1 cellular context compared by ENCODE assay signal in genomic region chr17:80036715-80037477, GRCh38.
TF ChIP-seq lines count a peak whose summit lies in the region.

No MANE protein-coding gene starts in this region.

TF ChIP-seq in HepG2, 621 proteins besides CTCF, POLR2A, EP300 and RAD21 (continued from another document and continues in another):
- peak; percentile 7; the same call in 1 of the 2 replicates for TF ChIP-seq PAXIP1 (CRISPR knock-in tag; conservative IDR thresholded peaks at IDR 0.05)
- no peak for TF ChIP-seq ZSCAN9 (CRISPR knock-in tag; IDR thresholded peaks at IDR 0.05; ENCODE audit: borderline replicate concordance)
- TF ChIP-seq ZSCAN25 (CRISPR knock-in tag; IDR thresholded peaks at IDR 0.05): peak; percentile 96
- TF ChIP-seq TMF1 (CRISPR knock-in tag; IDR thresholded peaks at IDR 0.05; ENCODE audit: low read depth): peak; percentile 57; the same call in 1 of the 2 replicates
- no peak for TF ChIP-seq MAFF (IDR thresholded peaks at IDR 0.05; ENCODE audit: low read depth, low read length)
- 0 out of 2 replicates have a peak, but pooled peaks have one; percentile 2 for TF ChIP-seq ZNF616 (CRISPR knock-in tag; IDR thresholded peaks at IDR 0.05; ENCODE audit: low read depth)
- no peak for TF ChIP-seq THYN1 (CRISPR knock-in tag; IDR thresholded peaks at IDR 0.05; ENCODE audit: borderline replicate concordance, low read depth)
- TF ChIP-seq THAP9 (CRISPR knock-in tag; IDR thresholded peaks at IDR 0.05; ENCODE audit: borderline replicate concordance): peak; percentile 24; the same call in 1 of the 2 replicates
- no peak for TF ChIP-seq RARA (CRISPR knock-in tag; IDR thresholded peaks at IDR 0.05)
- TF ChIP-seq KAT2B (IDR thresholded peaks at IDR 0.05; ENCODE audit: borderline replicate concordance, low read depth, low read length): no peak
- peak; percentile 49; the same call in 1 of the 2 replicates for TF ChIP-seq PHF8 (CRISPR knock-in tag; IDR thresholded peaks at IDR 0.05)
- peak; percentile 14; the same call in 1 of the 2 replicates for TF ChIP-seq ZNF280B (CRISPR knock-in tag; IDR thresholded peaks at IDR 0.05; ENCODE audit: borderline replicate concordance)
- peak; percentile 8 for TF ChIP-seq SRSF1 (optimal IDR thresholded peaks at IDR 0.05; ENCODE audit: low read depth, low read length)
- no peak for TF ChIP-seq TCF12 (IDR thresholded peaks at IDR 0.05)
- TF ChIP-seq TCF12 (CRISPR knock-in tag; IDR thresholded peaks at IDR 0.05): peak; percentile 62
- TF ChIP-seq ZNF556 (CRISPR knock-in tag; IDR thresholded peaks at IDR 0.05; ENCODE audit: borderline replicate concordance): no peak
- TF ChIP-seq POLR2AphosphoS2 (IDR thresholded peaks at IDR 0.05; ENCODE audit: low read depth, low read length): no peak
- TF ChIP-seq ZNF709 (CRISPR knock-in tag; IDR thresholded peaks at IDR 0.05): 0 out of 2 replicates have a peak, but pooled peaks have one; percentile 13
- no peak for TF ChIP-seq ZNF264 (CRISPR knock-in tag; IDR thresholded peaks at IDR 0.05)
- 0 out of 2 replicates have a peak, but pooled peaks have one; percentile 23 for TF ChIP-seq U2AF2 (IDR thresholded peaks at IDR 0.05; ENCODE audit: low read depth, low read length)
- TF ChIP-seq, protein P1, sequence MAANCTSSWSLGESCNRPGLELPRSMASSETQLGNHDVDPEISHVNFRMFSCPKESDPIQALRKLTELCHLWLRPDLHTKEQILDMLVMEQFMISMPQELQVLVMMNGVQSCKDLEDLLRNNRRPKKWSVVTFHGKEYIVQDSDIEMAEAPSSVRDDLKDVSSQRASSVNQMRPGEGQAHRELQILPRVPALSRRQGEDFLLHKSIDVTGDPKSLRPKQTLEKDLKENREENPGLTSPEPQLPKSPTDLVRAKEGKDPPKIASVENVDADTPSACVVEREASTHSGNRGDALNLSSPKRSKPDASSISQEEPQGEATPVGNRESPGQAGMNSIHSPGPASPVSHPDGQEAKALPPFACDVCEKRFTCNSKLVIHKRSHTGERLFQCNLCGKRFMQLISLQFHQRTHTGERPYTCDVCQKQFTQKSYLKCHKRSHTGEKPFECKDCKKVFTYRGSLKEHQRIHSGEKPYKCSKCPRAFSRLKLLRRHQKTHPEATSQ (CRISPR knock-in tag; IDR thresholded peaks at IDR 0.05; ENCODE audit: borderline replicate concordance): no peak
- peak; percentile 62; the same call in 1 of the 2 replicates for TF ChIP-seq KDM3A (CRISPR knock-in tag; IDR thresholded peaks at IDR 0.05; ENCODE audit: low read depth)
- no peak for TF ChIP-seq ZXDC (CRISPR knock-in tag; IDR thresholded peaks at IDR 0.05)
- TF ChIP-seq ZNF18 (CRISPR knock-in tag; IDR thresholded peaks at IDR 0.05; ENCODE audit: insufficient replicate concordance): no peak
- TF ChIP-seq ZNF235 (CRISPR knock-in tag; IDR thresholded peaks at IDR 0.05; ENCODE audit: borderline replicate concordance): peak; percentile 77; the same call in 1 of the 2 replicates
- TF ChIP-seq BRD4 (CRISPR knock-in tag; IDR thresholded peaks at IDR 0.05): 0 out of 2 replicates have a peak, but pooled peaks have one; percentile 28
- TF ChIP-seq PCBP1 (IDR thresholded peaks at IDR 0.05; ENCODE audit: borderline replicate concordance, low read depth, low read length): peak; percentile 77; the same call in 1 of the 2 replicates
- no peak for TF ChIP-seq MYC (CRISPR knock-in tag; IDR thresholded peaks at IDR 0.05; ENCODE audit: borderline replicate concordance)
- peak; percentile 83 for TF ChIP-seq ATF7-NPFF (CRISPR knock-in tag; IDR thresholded peaks at IDR 0.05; ENCODE audit: low read depth)
- TF ChIP-seq, protein P2, sequence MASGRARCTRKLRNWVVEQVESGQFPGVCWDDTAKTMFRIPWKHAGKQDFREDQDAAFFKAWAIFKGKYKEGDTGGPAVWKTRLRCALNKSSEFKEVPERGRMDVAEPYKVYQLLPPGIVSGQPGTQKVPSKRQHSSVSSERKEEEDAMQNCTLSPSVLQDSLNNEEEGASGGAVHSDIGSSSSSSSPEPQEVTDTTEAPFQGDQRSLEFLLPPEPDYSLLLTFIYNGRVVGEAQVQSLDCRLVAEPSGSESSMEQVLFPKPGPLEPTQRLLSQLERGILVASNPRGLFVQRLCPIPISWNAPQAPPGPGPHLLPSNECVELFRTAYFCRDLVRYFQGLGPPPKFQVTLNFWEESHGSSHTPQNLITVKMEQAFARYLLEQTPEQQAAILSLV (CRISPR knock-in tag; IDR thresholded peaks at IDR 0.05; ENCODE audit: borderline replicate concordance): 0 out of 2 replicates have a peak, but pooled peaks have one; percentile 11
- TF ChIP-seq ZNF607 (CRISPR knock-in tag; IDR thresholded peaks at IDR 0.05; ENCODE audit: borderline replicate concordance): 0 out of 2 replicates have a peak, but pooled peaks have one; percentile 26
- TF ChIP-seq GTF3A (CRISPR knock-in tag; conservative IDR thresholded peaks at IDR 0.05): no peak
- peak; percentile 2 for TF ChIP-seq YY1 (IDR thresholded peaks at IDR 0.05; ENCODE audit: insufficient read depth, insufficient replicate concordance, low read depth, low read length)
- TF ChIP-seq ASH2L (IDR thresholded peaks at IDR 0.05; ENCODE audit: insufficient read length, low read depth, low read length): peak; percentile 44
- no peak for TF ChIP-seq ZNF614 (CRISPR knock-in tag; IDR thresholded peaks at IDR 0.05; ENCODE audit: borderline replicate concordance)
- TF ChIP-seq ZNF20 (CRISPR knock-in tag; IDR thresholded peaks at IDR 0.05): 0 out of 2 replicates have a peak, but pooled peaks have one; percentile 9
- TF ChIP-seq KLF6 (CRISPR knock-in tag; IDR thresholded peaks at IDR 0.05): peak; percentile 4; the same call in 1 of the 2 replicates
- TF ChIP-seq ZNF75D (CRISPR knock-in tag; IDR thresholded peaks at IDR 0.05; ENCODE audit: borderline replicate concordance): no peak
- TF ChIP-seq CSRNP1 (CRISPR knock-in tag; IDR thresholded peaks at IDR 0.05): peak; percentile 55; the same call in 1 of the 2 replicates
- TF ChIP-seq TFDP1 (CRISPR knock-in tag; IDR thresholded peaks at IDR 0.05; ENCODE audit: borderline replicate concordance): no peak; the same call in 1 of the 2 replicates
- TF ChIP-seq THAP7 (CRISPR knock-in tag; IDR thresholded peaks at IDR 0.05): 0 out of 2 replicates have a peak, but pooled peaks have one; percentile 37
